ENCODE assay signal across 9 cellular contexts in genomic region chr14:36647827-36648753, GRCh38. TPM values are rescaled to one million over a fixed set of nuclear protein-coding genes. Genes with fewer than 3 reads are reported as not detected.
DNase-seq lines count a peak whose midpoint lies in the region; ATAC-seq and TF ChIP-seq lines count a peak whose summit lies in the region.
"Had no signal": no experiment of that assay in that cellular context is flagged by ENCODE, and none has a peak within 500 bp of the region (broad histone marks: within the 10 kb centered on the region; RNA-seq: fewer than 3 reads in every experiment).

No MANE protein-coding gene starts in this region.

- no peak overlapping the region for H3K27ac ChIP-seq in body of pancreas
- H3K27ac ChIP-seq in left lung, result no peak overlapping the region
- H3K27ac ChIP-seq in aorta (ENCODE audit: low read depth in 1 of 2, low read length in 2 of 2), result no peak overlapping the region

- TF ChIP-seq CTCF in body of pancreas (IDR thresholded peaks at IDR 0.05), result peak; percentile 24 to 72 (median 53)
- peak in 1 of 2 donors; percentile 25 for TF ChIP-seq CTCF in left lung (IDR thresholded peaks at IDR 0.05)

- DNase-seq in DMS153 treated with DMSO at 0.1 percent for 48 hours (lab: John Stamatoyannopoulos, UW; ENCODE audit: unreplicated experiment) (peak; percentile 59), NCI-H146 (lab: John Stamatoyannopoulos, UW) (peak; percentile 59), body of pancreas (peak in 3 of 4 donors; percentile 26 to 45 (median 43)), left lung (no peak), aorta (peak in 1 of 2 donors; percentile 78), SIG-M5 treated with dmso at 0.1 percent for 504 hours (lab: John Stamatoyannopoulos, UW; ENCODE audit: unreplicated experiment) (no peak)

- H3K9me3 ChIP-seq in body of pancreas (no peaks in the 10 kb centered on the region), left lung (no peaks in the 10 kb centered on the region), aorta (ENCODE audit: control insufficient read depth, low read length) (no peaks in the 10 kb centered on the region)

- intact Hi-C loops in body of pancreas (cut with DNase I) (no loop called here), left lung (cut with DNase I) (no loop called here), aorta (cut with DNase I) (loop anchor here (2.0 to 10.0 kb wide), 3 partner anchors 294 to 503 kb away; no protein-coding TSS in a partner anchor)

- H3K27me3 ChIP-seq in body of pancreas, result peaks cover 0 to 49% of the 10 kb centered on the region in 2 donors
- peaks cover 69 to 95% of the 10 kb centered on the region in 2 donors for H3K27me3 ChIP-seq in left lung
- peaks cover 0 to 3% of the 10 kb centered on the region in 2 donors for H3K27me3 ChIP-seq in aorta (ENCODE audit: control insufficient read depth in 1 of 2, insufficient read depth in 2 of 2, low read length in 1 of 2)

- H3K36me3 ChIP-seq in body of pancreas (replicated peaks in 1 of 2; ENCODE audit: insufficient read depth in 1 of 2, low read depth in 2 of 2) (no peaks in the 10 kb centered on the region), left lung (no peaks in the 10 kb centered on the region), aorta (ENCODE audit: control insufficient read depth in 1 of 2, insufficient read depth in 2 of 2, low read length in 1 of 2) (no peaks in the 10 kb centered on the region)

- TF ChIP-seq POLR2A in body of pancreas (IDR thresholded peaks at IDR 0.05), result no peak

- whole genome bisulfite sequencing in body of pancreas, 2 donors, result 4% methylated on average over 46 to 61 of the region's 62 CpGs
- 5 to 6% methylated on average over 62 of the region's 62 CpGs for WGBS in aorta, 2 donors

- H3K4me3 ChIP-seq in body of pancreas (peak overlapping the region; percentile 4 to 16), left lung (peak overlapping the region; percentile 27 to 29), aorta (ENCODE audit: low read length in 2 of 2) (peak overlapping the region in 1 of 2 donors; percentile 9)

- ATAC-seq in body of pancreas, result peak; percentile 85
- ATAC-seq in left lung, result peak; percentile 94
- peak; percentile 84 for ATAC-seq in aorta (ENCODE audit: low FRiP score)
- ATAC-seq in HG02852 (IDR thresholded peaks at IDR 0.05; ENCODE audit: unreplicated experiment), result no peak
- ATAC-seq in GM18519 (IDR thresholded peaks at IDR 0.05; ENCODE audit: low FRiP score, unreplicated experiment), result no peak

- H3K4me1 ChIP-seq in body of pancreas (peaks cover 21% of the 10 kb centered on the region), left lung (peaks cover 0 to 10% of the 10 kb centered on the region in 2 donors), aorta (ENCODE audit: control insufficient read depth in 1 of 2, insufficient read depth in 2 of 2, low read length in 2 of 2) (no peaks in the 10 kb centered on the region)

RNA-seq across cellular contexts. Expression of gene PAX9, which starts 13.6 kb away (rescaled TPM):
- total RNA-seq in body of pancreas (not detected), left lung (1 to 10 TPM in 1 of 2 donors, under 1 TPM in 1; 0.35 to 1.4 TPM), aorta (1 to 10 TPM in 1 of 2 donors, under 1 TPM in 1; 0.48 to 3.4 TPM)
- polyA plus RNA-seq in aorta, result under 1 TPM; 0.28 to 0.50 TPM
- total RNA-seq: mononuclear cell had no signal

Comparison
In these comparisons a context has a peak if more than half of its experiments do, and no peak if none do; other contexts are left out.
1. DNase-seq: peak in DMS153 treated with DMSO at 0.1 percent for 48 hours (single experiment), NCI-H146 (single experiment) and body of pancreas (3 of 4); none in left lung (0 of 2) and SIG-M5 treated with dmso at 0.1 percent for 504 hours (single experiment).
2. ATAC-seq: peak in body of pancreas (single experiment), left lung (single experiment) and aorta (single experiment); none in HG02852 (single experiment) and GM18519 (single experiment).
3. intact Hi-C loops: an anchor here in aorta (2.0 to 10.0 kb wide); none called in body of pancreas and left lung.